ENCODE assay signal across 24 cellular contexts in genomic region chr1:91913018-91913417, GRCh38. TPM values are rescaled to one million over a fixed set of nuclear protein-coding genes. Genes with fewer than 3 reads are reported as not detected.
"Had no signal": no experiment of that assay in that cellular context is flagged by ENCODE, and none has a peak within 500 bp of the region (broad histone marks: within the 10 kb centered on the region; RNA-seq: fewer than 3 reads in every experiment).

No MANE protein-coding gene starts in this region.

- DNase-seq: activated B cell treated with CpG ODN at 0.5 μM for 24 hours; activated CD4-positive, alpha-beta memory T cell treated with anti-CD3 and anti-CD28 coated beads, Interleukin-2, amount 10 ng/mL, durations not matched to agents 7 days and 5 days; activated CD4-positive, alpha-beta T cell treated with anti-CD3 and anti-CD28 coated beads for 4 hours; activated naive CD4-positive, alpha-beta T cell treated with Interleukin-2 at 50 U/mL for 16 hours; activated T-cell treated with anti-CD3 and anti-CD28 coated beads, Interleukin-2, amount 50 U/mL, for 1 hour; effector memory CD8-positive, alpha-beta T cell; heart right ventricle; left ventricle myocardium superior; naive thymus-derived CD4-positive, alpha-beta T cell; stimulated activated naive CD8-positive, alpha-beta T cell treated with anti-CD3 and anti-CD28 coated beads, Interleukin-15, amount 100 ng/mL, for 72 hours; T-helper 1 cell; T-helper 9 cell; transverse colon had no signal

- H3K4me1 ChIP-seq: ascending aorta, breast epithelium, prostate gland, right atrium auricular region, suprapubic skin, transverse colon had no signal

- H3K27me3 ChIP-seq: ascending aorta, breast epithelium, heart right ventricle, right atrium auricular region, suprapubic skin, transverse colon had no signal

- ATAC-seq: activated T-helper 17 cell treated with anti-CD3 and anti-CD28 coated beads, Interleukin-2, amount 50 U/mL, for 72 hours; effector memory CD8-positive, alpha-beta T cell; left ventricle myocardium superior; naive thymus-derived CD4-positive, alpha-beta T cell; stimulated activated naive CD8-positive, alpha-beta T cell treated with anti-CD3 and anti-CD28 coated beads, Interleukin-15, amount 100 ng/mL, for 72 hours had no signal

- H3K27ac ChIP-seq: ascending aorta, breast epithelium, epithelial cell of prostate, heart right ventricle, prostate gland, right atrium auricular region, suprapubic skin, transverse colon had no signal

RNA-seq across cellular contexts. Expression of gene BRDT, which starts 36.2 kb away (rescaled TPM):
- total RNA-seq: activated B cell treated with CpG ODN at 0.5 μM for 24 hours; activated T-helper 17 cell treated with anti-CD3 and anti-CD28 coated beads, Interleukin-2, amount 50 U/mL, for 72 hours; ascending aorta; chondrocyte; dermis microvascular lymphatic vessel endothelial cell; left ventricle myocardium superior; mucosa of gallbladder; naive thymus-derived CD4-positive, alpha-beta T cell; osteocyte; right atrium auricular region; suprapubic skin; transverse colon had no signal
- polyA plus RNA-seq: heart right ventricle; naive thymus-derived CD4-positive, alpha-beta T cell had no signal
